ENCODE assay signal across 8 cellular contexts in the genomic region with DNA sequence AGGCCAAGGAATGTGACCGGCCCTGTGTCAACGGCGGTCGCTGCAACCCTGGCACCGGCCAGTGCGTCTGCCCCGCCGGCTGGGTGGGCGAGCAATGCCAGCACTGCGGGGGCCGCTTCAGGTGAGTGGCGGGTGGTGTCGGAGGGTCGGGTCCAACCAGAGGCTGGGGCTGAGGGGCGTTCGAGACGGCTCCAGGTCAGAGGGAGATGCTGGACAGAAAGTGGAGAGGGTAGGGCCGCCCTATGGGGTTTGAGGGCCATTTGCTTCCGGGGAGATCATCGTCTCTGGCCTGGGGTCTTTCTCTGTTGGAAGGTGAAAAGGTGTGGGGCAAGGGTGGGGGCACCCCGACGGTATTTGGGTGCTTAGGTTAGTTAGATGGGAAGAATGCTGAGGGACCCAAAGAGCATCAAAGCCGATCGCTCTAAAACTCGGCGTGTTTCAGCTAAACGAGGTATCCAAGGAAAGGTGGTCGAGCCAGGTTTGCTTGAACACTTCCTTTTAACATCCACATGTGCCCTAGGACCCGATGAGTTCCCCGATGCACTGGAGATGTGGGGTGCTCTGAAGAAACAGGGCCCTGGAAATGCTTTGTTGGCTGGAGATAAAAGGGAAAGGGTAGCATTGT. TPM values are rescaled to one million over a fixed set of nuclear protein-coding genes. Genes with fewer than 3 reads are reported as not detected.
DNase-seq lines count a peak whose midpoint lies in the region; ATAC-seq and TF ChIP-seq lines count a peak whose summit lies in the region.

No MANE protein-coding gene starts in this region.

- H3K9me3 ChIP-seq in SK-N-MC (ENCODE audit: low read depth, low read length): no peaks in the 10 kb centered on the region

- CTCF ChIA-PET in HEK293T (lab: Yijun Ruan, JAX): no interaction called here

- no peak overlapping the region for H3K27ac ChIP-seq in SK-N-MC

- peaks cover 5% of the 10 kb centered on the region for H3K36me3 Mint-ChIP-seq in progenitor cell of endocrine pancreas (ENCODE audit: insufficient read depth)

- no peaks in the 10 kb centered on the region for H3K36me3 ChIP-seq in SK-N-MC (ENCODE audit: insufficient read depth, low read length)

- H3K27ac Mint-ChIP-seq in progenitor cell of endocrine pancreas: peak overlapping the region; percentile 93

- peaks cover 25% of the 10 kb centered on the region for H3K4me1 Mint-ChIP-seq in progenitor cell of endocrine pancreas (ENCODE audit: low read depth)

- POLR2A ChIA-PET in HEK293T (lab: Yijun Ruan, JAX): no interaction called here

- peaks cover 4% of the 10 kb centered on the region for H3K27me3 Mint-ChIP-seq in progenitor cell of endocrine pancreas

- peak overlapping the region; percentile 88 for H3K4me3 Mint-ChIP-seq in progenitor cell of endocrine pancreas (ENCODE audit: low read depth)

- TF ChIP-seq CTCF in fibroblast of pulmonary artery (IDR thresholded peaks at IDR 0.05; ENCODE audit: low read length, missing control alignments) (no peak), progenitor cell of endocrine pancreas (IDR thresholded peaks at IDR 0.05; ENCODE audit: unreplicated experiment) (no peak)

- H3K9me3 Mint-ChIP-seq in progenitor cell of endocrine pancreas (ENCODE audit: low read depth): no peaks in the 10 kb centered on the region

- H3K4me3 ChIP-seq in SK-N-MC (peak overlapping the region; percentile 85), fibroblast of pulmonary artery (replicated peaks; ENCODE audit: low read depth, low read length) (peak overlapping the region; percentile 83)

- H3K9ac ChIP-seq in SK-N-MC (ENCODE audit: insufficient read length): peak overlapping the region; percentile 78

- ATAC-seq in GM21447 (IDR thresholded peaks at IDR 0.05; ENCODE audit: unreplicated experiment): peak; percentile 17

- DNase-seq in AG20443 (ENCODE audit: low spot score) (peak; percentile 14), SK-N-MC (ENCODE audit: low read depth, low spot score) (no peak), fibroblast of pulmonary artery (ENCODE audit: low read depth) (no peak), progenitor cell of endocrine pancreas (ENCODE audit: low spot score, unreplicated experiment) (no peak), HEK293T (ENCODE audit: extremely low spot score) (no peak), SK-N-DZ (ENCODE audit: low spot score) (no peak), NCI-H345 (lab: John Stamatoyannopoulos, UW) (no peak)

TF ChIP-seq in HEK293T, 16 proteins besides CTCF, POLR2A, EP300 and RAD21:
- TF ChIP-seq NFRKB (IDR thresholded peaks at IDR 0.05): no peak
- TF ChIP-seq HDGF (IDR thresholded peaks at IDR 0.05; ENCODE audit: borderline replicate concordance): no peak
- TF ChIP-seq FOXK2 (IDR thresholded peaks at IDR 0.05): no peak
- TF ChIP-seq ARNT (IDR thresholded peaks at IDR 0.05): no peak
- no peak for TF ChIP-seq BHLHE40 (IDR thresholded peaks at IDR 0.05; ENCODE audit: borderline replicate concordance)
- no peak for TF ChIP-seq LEF1 (IDR thresholded peaks at IDR 0.05; ENCODE audit: borderline replicate concordance)
- no peak for TF ChIP-seq SUZ12 (IDR thresholded peaks at IDR 0.05)
- no peak for TF ChIP-seq ZNF384 (IDR thresholded peaks at IDR 0.05)
- TF ChIP-seq TARDBP (IDR thresholded peaks at IDR 0.05): no peak
- TF ChIP-seq FOXM1 (IDR thresholded peaks at IDR 0.05; ENCODE audit: borderline replicate concordance): no peak
TF ChIP-seq in HEK293T: peak in this region for 0.

RNA-seq across cellular contexts. Expression of a gene that starts 0.7 kb away (rescaled TPM):
- total RNA-seq in progenitor cell of endocrine pancreas: 54.5 and 55.2 TPM in 2 replicates
- 13.4 and 13.9 TPM in 2 replicates for polyA plus RNA-seq in SK-N-DZ (2014; cell fraction: cytosol; rRNA removed)
- 9.4 and 12.9 TPM in 2 replicates for polyA plus RNA-seq in SK-N-DZ (2014; cell fraction: nucleus; rRNA removed)
